Comparison of ENCODE assay signal across 18 cellular contexts in the genomic region with DNA sequence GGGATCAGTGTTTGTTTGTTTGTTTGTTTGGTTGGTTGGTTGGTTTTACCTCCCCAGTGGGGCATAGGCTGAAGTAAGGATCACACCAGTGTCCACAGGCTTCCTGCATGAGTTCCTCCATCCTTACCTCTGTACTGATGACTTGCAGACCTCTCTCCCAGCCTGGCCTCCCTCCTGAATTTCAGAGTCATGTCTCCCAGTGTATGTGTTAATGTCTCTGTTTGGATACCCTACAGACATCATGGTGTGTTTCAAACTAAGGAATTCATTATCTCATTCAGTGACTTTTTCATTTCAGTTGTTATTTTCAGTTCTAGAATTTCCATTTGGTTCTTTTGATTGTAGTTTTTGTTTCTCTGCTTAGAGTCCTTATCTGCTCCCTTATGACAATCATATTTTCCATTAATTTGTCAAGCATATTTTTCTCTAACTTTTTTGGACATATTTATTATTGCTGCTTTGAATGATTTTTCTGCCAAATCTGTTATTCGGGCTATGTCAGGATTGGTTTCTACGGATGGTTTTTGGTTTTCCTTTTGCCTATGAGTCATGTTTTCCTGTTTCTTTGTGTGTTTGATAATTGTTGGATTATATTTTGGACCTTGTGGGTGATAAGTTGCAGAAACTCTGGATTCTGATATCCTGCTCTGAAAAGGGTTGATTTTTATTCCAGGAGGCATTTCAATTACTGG. TPM values are rescaled to one million over a fixed set of nuclear protein-coding genes. Genes with fewer than 3 reads are reported as not detected.
DNase-seq lines count a peak whose midpoint lies in the region; ATAC-seq and TF ChIP-seq lines count a peak whose summit lies in the region.
"Had no signal": no experiment of that assay in that cellular context is flagged by ENCODE, and none has a peak within 500 bp of the region (broad histone marks: within the 10 kb centered on the region; RNA-seq: fewer than 3 reads in every experiment).

No MANE protein-coding gene starts in this region.

- intact Hi-C loops in right cardiac atrium (cut with DNase I): no loop called here

- H2AFZ ChIP-seq in Karpas-422 (ENCODE audit: low read length): no peak overlapping the region

- H3K4me3 ChIP-seq in choroid plexus epithelial cell (ENCODE audit: low read depth, low read length) (no peak overlapping the region), skeletal muscle satellite cell (ENCODE audit: low read length) (no peak overlapping the region), right cardiac atrium (ENCODE audit: low read length) (no peak overlapping the region), Karpas-422 (ENCODE audit: low read length) (no peak overlapping the region)
- H3K4me3 ChIP-seq: adrenal gland, pancreas, skin epidermis, suprapubic skin had no signal

- WGBS in right cardiac atrium: 33% methylated on average over 2 of the region's 2 CpGs

- H3K79me2 ChIP-seq in Karpas-422 (ENCODE audit: low read length): no peaks in the 10 kb centered on the region

- no peaks in the 10 kb centered on the region for H3K36me3 ChIP-seq in skeletal muscle satellite cell (ENCODE audit: insufficient read depth, low read length)
- H3K36me3 ChIP-seq in Karpas-422 (ENCODE audit: insufficient read depth, low read length): no peaks in the 10 kb centered on the region
- H3K36me3 ChIP-seq: adrenal gland, pancreas, suprapubic skin had no signal

- peaks cover 12% of the 10 kb centered on the region for H3K4me1 Mint-ChIP-seq in activated naive CD4-positive, alpha-beta T cell treated with anti-CD3 and anti-CD28 coated beads, Interleukin-2, amount 10 ng/mL, durations not matched to agents 7 days and 5 days

- no peak overlapping the region for H3K27ac Mint-ChIP-seq in activated naive CD4-positive, alpha-beta T cell treated with anti-CD3 and anti-CD28 coated beads, Interleukin-2, amount 10 ng/mL, durations not matched to agents 7 days and 5 days
- H3K27ac Mint-ChIP-seq: CD8-positive, alpha-beta memory T cell had no signal

- H3K9me3 ChIP-seq in skeletal muscle satellite cell (replicated peaks; ENCODE audit: low read length): no peaks in the 10 kb centered on the region
- H3K9me3 ChIP-seq in right cardiac atrium (ENCODE audit: control insufficient read depth, low read length): no peaks in the 10 kb centered on the region
- no peaks in the 10 kb centered on the region for H3K9me3 ChIP-seq in Karpas-422 (ENCODE audit: low read length)
- H3K9me3 ChIP-seq: adrenal gland, pancreas, suprapubic skin had no signal

- peaks cover 1% of the 10 kb centered on the region for H3K36me3 Mint-ChIP-seq in activated naive CD4-positive, alpha-beta T cell treated with anti-CD3 and anti-CD28 coated beads, Interleukin-2, amount 10 ng/mL, durations not matched to agents 7 days and 5 days

- CTCF ChIA-PET in activated naive CD4-positive, alpha-beta T cell treated with anti-CD3 and anti-CD28 coated beads, Interleukin-2, amount 10 ng/mL, durations not matched to agents 7 days and 5 days (lab: Charles Lee): no interaction called here

- H4K20me1 ChIP-seq in Karpas-422 (ENCODE audit: insufficient read depth, low read depth, low read length): no peaks in the 10 kb centered on the region

- H3K4me2 ChIP-seq in skeletal muscle satellite cell (ENCODE audit: low read length): peak overlapping the region; percentile 8
- H3K4me2 ChIP-seq in Karpas-422 (ENCODE audit: low read depth, low read length, poor library complexity, severe bottlenecking): no peak overlapping the region

- ATAC-seq in SK-N-SH treated with all-trans-retinoic acid at 6 μM for 48 hours: peak; percentile 54
- ATAC-seq in right cardiac atrium: no peak
- ATAC-seq: left ventricle myocardium superior, pancreas had no signal

- H3K27me3 Mint-ChIP-seq in activated naive CD4-positive, alpha-beta T cell treated with anti-CD3 and anti-CD28 coated beads, Interleukin-2, amount 10 ng/mL, durations not matched to agents 7 days and 5 days: peaks cover 15% of the 10 kb centered on the region
- H3K27me3 Mint-ChIP-seq: CD8-positive, alpha-beta memory T cell had no signal

- no peak overlapping the region for H3K27ac ChIP-seq in right cardiac atrium (ENCODE audit: low read length)
- H3K27ac ChIP-seq in Karpas-422 (ENCODE audit: low read length): no peak overlapping the region
- H3K27ac ChIP-seq: adrenal gland, pancreas, suprapubic skin had no signal

- H3K4me3 Mint-ChIP-seq in activated naive CD4-positive, alpha-beta T cell treated with anti-CD3 and anti-CD28 coated beads, Interleukin-2, amount 10 ng/mL, durations not matched to agents 7 days and 5 days: no peak overlapping the region
- H3K4me3 Mint-ChIP-seq: CD8-positive, alpha-beta memory T cell had no signal

- H3K4me1 ChIP-seq in skeletal muscle satellite cell (ENCODE audit: control insufficient read depth, insufficient read depth, low read length): peaks cover 51% of the 10 kb centered on the region
- peaks cover 5% of the 10 kb centered on the region for H3K4me1 ChIP-seq in right cardiac atrium (ENCODE audit: control insufficient read depth, insufficient read depth, low read length)
- H3K4me1 ChIP-seq in Karpas-422 (ENCODE audit: low read length): no peaks in the 10 kb centered on the region
- H3K4me1 ChIP-seq: pancreas had no signal

- H3K27me3 ChIP-seq in skeletal muscle satellite cell (ENCODE audit: control insufficient read depth, insufficient read depth, low read length) (no peaks in the 10 kb centered on the region), right cardiac atrium (ENCODE audit: control insufficient read depth, insufficient read depth) (no peaks in the 10 kb centered on the region), Karpas-422 (ENCODE audit: low read length) (no peaks in the 10 kb centered on the region)
- H3K27me3 ChIP-seq: adrenal gland, pancreas, suprapubic skin had no signal

- no peaks in the 10 kb centered on the region for H3K9me2 ChIP-seq in Karpas-422 (replicated peaks; ENCODE audit: insufficient read depth, low read length)

- peaks cover 6% of the 10 kb centered on the region for H3K9me3 Mint-ChIP-seq in activated naive CD4-positive, alpha-beta T cell treated with anti-CD3 and anti-CD28 coated beads, Interleukin-2, amount 10 ng/mL, durations not matched to agents 7 days and 5 days
- H3K9me3 Mint-ChIP-seq: CD8-positive, alpha-beta memory T cell had no signal

- H3K9ac ChIP-seq in skeletal muscle satellite cell (ENCODE audit: low read depth, low read length) (peak overlapping the region; percentile 26), Karpas-422 (ENCODE audit: low read length) (no peak overlapping the region)

- no peak for TF ChIP-seq CTCF in choroid plexus epithelial cell (conservative IDR thresholded peaks at IDR 0.05; ENCODE audit: low read depth, low read length)

- peak; percentile 14 for DNase-seq in activated naive CD4-positive, alpha-beta T cell treated with anti-CD3 and anti-CD28 coated beads, Interleukin-2, amount 10 ng/mL, durations not matched to agents 7 days and 5 days
- no peak for DNase-seq in activated naive CD4-positive, alpha-beta T cell (lab: John Stamatoyannopoulos, UW)
- DNase-seq in choroid plexus epithelial cell (ENCODE audit: low read depth): peak; percentile 31
- DNase-seq in right cardiac atrium: no peak
- no peak for DNase-seq in Karpas-422
- no peak for DNase-seq in NOMO-1 treated with dmso at 0.1 percent for 144 hours (lab: John Stamatoyannopoulos, UW; ENCODE audit: unreplicated experiment)
- DNase-seq: adrenal gland; CD8-positive, alpha-beta memory T cell; left ventricle myocardium superior; NCI-H2227 treated with DMSO at 0.1 percent for 48 hours; NK-92 treated with Interleukin-12 subunit alpha and Interleukin-12 subunit beta, amount 100 ng/mL, for 24 hours; pancreas; stimulated activated CD4-positive, alpha-beta T cell treated with anti-CD3 and anti-CD28 coated beads, Interleukin-4, amount 100 ng/mL, for 24 hours had no signal

TF ChIP-seq in SK-N-SH treated with all-trans-retinoic acid at 6 μM for 48 hours, 23 proteins besides CTCF, POLR2A, EP300 and RAD21:
- TF ChIP-seq, protein P1, sequence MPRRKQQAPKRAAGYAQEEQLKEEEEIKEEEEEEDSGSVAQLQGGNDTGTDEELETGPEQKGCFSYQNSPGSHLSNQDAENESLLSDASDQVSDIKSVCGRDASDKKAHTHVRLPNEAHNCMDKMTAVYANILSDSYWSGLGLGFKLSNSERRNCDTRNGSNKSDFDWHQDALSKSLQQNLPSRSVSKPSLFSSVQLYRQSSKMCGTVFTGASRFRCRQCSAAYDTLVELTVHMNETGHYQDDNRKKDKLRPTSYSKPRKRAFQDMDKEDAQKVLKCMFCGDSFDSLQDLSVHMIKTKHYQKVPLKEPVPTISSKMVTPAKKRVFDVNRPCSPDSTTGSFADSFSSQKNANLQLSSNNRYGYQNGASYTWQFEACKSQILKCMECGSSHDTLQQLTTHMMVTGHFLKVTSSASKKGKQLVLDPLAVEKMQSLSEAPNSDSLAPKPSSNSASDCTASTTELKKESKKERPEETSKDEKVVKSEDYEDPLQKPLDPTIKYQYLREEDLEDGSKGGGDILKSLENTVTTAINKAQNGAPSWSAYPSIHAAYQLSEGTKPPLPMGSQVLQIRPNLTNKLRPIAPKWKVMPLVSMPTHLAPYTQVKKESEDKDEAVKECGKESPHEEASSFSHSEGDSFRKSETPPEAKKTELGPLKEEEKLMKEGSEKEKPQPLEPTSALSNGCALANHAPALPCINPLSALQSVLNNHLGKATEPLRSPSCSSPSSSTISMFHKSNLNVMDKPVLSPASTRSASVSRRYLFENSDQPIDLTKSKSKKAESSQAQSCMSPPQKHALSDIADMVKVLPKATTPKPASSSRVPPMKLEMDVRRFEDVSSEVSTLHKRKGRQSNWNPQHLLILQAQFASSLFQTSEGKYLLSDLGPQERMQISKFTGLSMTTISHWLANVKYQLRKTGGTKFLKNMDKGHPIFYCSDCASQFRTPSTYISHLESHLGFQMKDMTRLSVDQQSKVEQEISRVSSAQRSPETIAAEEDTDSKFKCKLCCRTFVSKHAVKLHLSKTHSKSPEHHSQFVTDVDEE (CRISPR knock-in tag; IDR thresholded peaks at IDR 0.05): no peak
- no peak for TF ChIP-seq BACH2 (CRISPR knock-in tag; IDR thresholded peaks at IDR 0.05; ENCODE audit: borderline replicate concordance)

RNA-seq across cellular contexts. Expression of a gene that starts 23.6 kb away (rescaled TPM):
- 6.8 and 28.4 TPM in 2 replicates for total RNA-seq in skeletal muscle satellite cell (2012; rRNA removed)
- total RNA-seq in right cardiac atrium: under 1 TPM in 1 of 4 donors, not detected in 3; 0.11 TPM
- not detected for polyA plus RNA-seq in right cardiac atrium
- total RNA-seq in Karpas-422 (2014; rRNA removed; shearing (Covaris generic); ENCODE audit: low replicate concordance): 0.22 and 0.25 TPM in 2 replicates
- total RNA-seq: left ventricle myocardium superior, myocyte had no signal
- polyA plus RNA-seq: CD8-positive, alpha-beta memory T cell had no signal

Comparison
In these comparisons a context has a peak if more than half of its experiments do, and no peak if none do; other contexts are left out.
1. DNase-seq: peak in activated naive CD4-positive, alpha-beta T cell treated with anti-CD3 and anti-CD28 coated beads, Interleukin-2, amount 10 ng/mL, durations not matched to agents 7 days and 5 days (single experiment) and choroid plexus epithelial cell (single experiment); none in activated naive CD4-positive, alpha-beta T cell (0 of 4), right cardiac atrium (0 of 3), Karpas-422 (single experiment) and NOMO-1 treated with dmso at 0.1 percent for 144 hours (single experiment).